Comparison of ENCODE assay signal across 1 cellular context in genomic region chr2:69499242-69499641, GRCh38.
TF ChIP-seq lines count a peak whose summit lies in the region.

No MANE protein-coding gene starts in this region.

TF ChIP-seq in H1, 55 proteins besides CTCF, POLR2A, EP300 and RAD21 (continued from another document):
- TF ChIP-seq CHD7 (IDR thresholded peaks at IDR 0.05; ENCODE audit: insufficient replicate concordance, low read length) (no peak), ATF3 (IDR thresholded peaks at IDR 0.05; ENCODE audit: insufficient read depth, low read depth, low read length) (no peak), POLR2AphosphoS5 (IDR thresholded peaks at IDR 0.05; ENCODE audit: low read depth, low read length) (no peak), GABPA (IDR thresholded peaks at IDR 0.05; ENCODE audit: borderline replicate concordance, insufficient read depth, low read length) (no peak)
